Comparison of ENCODE assay signal across 13 cellular contexts in the genomic region with DNA sequence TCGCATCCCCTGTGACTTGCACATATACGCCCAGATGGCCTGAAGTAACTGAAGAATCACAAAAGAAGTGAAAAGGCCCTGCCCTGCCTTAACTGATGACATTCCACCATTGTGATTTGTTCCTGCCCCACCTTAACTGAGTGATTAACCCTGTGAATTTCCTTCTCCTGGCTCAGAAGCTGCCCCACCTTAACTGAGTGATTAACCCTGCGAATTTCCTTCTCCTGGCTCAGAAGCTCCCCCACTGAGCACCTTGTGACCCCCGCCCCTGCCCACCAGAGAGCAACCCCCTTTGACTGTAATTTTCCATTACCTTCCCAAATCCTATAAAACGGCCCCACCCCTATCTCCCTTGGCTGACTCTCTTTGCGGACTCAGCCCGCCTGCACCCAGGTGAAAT. TPM values are rescaled to one million over a fixed set of nuclear protein-coding genes. Genes with fewer than 3 reads are reported as not detected.
DNase-seq lines count a peak whose midpoint lies in the region; ATAC-seq and TF ChIP-seq lines count a peak whose summit lies in the region.
"Not testable (repeated sequence)": the region's sequence is repeated elsewhere in the genome, so short reads cannot be mapped to it uniquely, and the experiment has no call there.
"Had no signal": no experiment of that assay in that cellular context is flagged by ENCODE, and none has a peak within 500 bp of the region (broad histone marks: within the 10 kb centered on the region; RNA-seq: fewer than 3 reads in every experiment).

No MANE protein-coding gene starts in this region.

- intact Hi-C loops in PC-3 (cut with micrococcal nuclease) = loop anchor here (5.0 kb wide), 1 partner anchor 41 kb away; no protein-coding TSS in a partner anchor
- intact Hi-C loops in MCF 10A (cut with micrococcal nuclease); left colon (cut with DNase I, micrococcal nuclease); transverse colon (cut with DNase I; ENCODE audit: low total_unique reads): not testable (repeated sequence)

- peaks cover 13 to 16% of the 10 kb centered on the region in 2 experiments for H3K9me3 Mint-ChIP-seq in H9
- H3K9me3 Mint-ChIP-seq in MCF 10A (ENCODE audit: unreplicated experiment) = not testable (repeated sequence)

- not testable (repeated sequence) for H3K23me2 ChIP-seq in H9 (ENCODE audit: insufficient read length, low read depth, low read length, poor library complexity, severe bottlenecking)

- CTCF ChIA-PET in PC-3 (lab: Charles Lee); MCF 10A (lab: Yijun Ruan, JAX): not testable (repeated sequence)

- BruUV-seq in PC-3 (replicated peaks; lab: Mats Ljungman, UMichigan); MCF 10A (replicated peaks; lab: Mats Ljungman, UMichigan): not testable (repeated sequence)

- H3K27ac Mint-ChIP-seq in H9 (peak overlapping the region; percentile 46 to 89 (median 63); a peak in 5 of 7 replicates), MCF 10A (ENCODE audit: low read depth, unreplicated experiment) (peak overlapping the region; percentile 47)

- not testable (repeated sequence) for H2BK5ac ChIP-seq in H9 (ENCODE audit: insufficient read length, low read length)

- ATAC-seq in PC-3 = peak; percentile 78
- ATAC-seq in foreskin keratinocyte = peak; percentile 97
- ATAC-seq in left colon = peak; percentile 79

- not testable (repeated sequence) for H4K20me1 ChIP-seq in H9 (ENCODE audit: control insufficient read depth, insufficient read depth, insufficient read length); PC-3 (ENCODE audit: low read length)

- H2BK15ac ChIP-seq in H9 (ENCODE audit: low read depth, low read length) = not testable (repeated sequence)

- H2BK120ac ChIP-seq in H9 (ENCODE audit: low read depth, low read length, poor library complexity, severe bottlenecking) = not testable (repeated sequence)

- H3K4me3 ChIP-seq in PC-3 (ENCODE audit: low read length); epithelial cell of esophagus (ENCODE audit: low read length); transverse colon: not testable (repeated sequence)

- not testable (repeated sequence) for H3K27me3 Mint-ChIP-seq in H9 (ENCODE audit: low read depth); MCF 10A (ENCODE audit: insufficient read depth, unreplicated experiment)

- not testable (repeated sequence) for H3K4me2 ChIP-seq in H9 (ENCODE audit: insufficient read depth, insufficient read length, low read length); PC-3 (ENCODE audit: low read length)

- not testable (repeated sequence) for H3T11ph ChIP-seq in H9 (ENCODE audit: low read length)

- peak overlapping the region; percentile 90 for H3K27ac ChIP-seq in H9 (ENCODE audit: insufficient read length, low read depth, low read length)
- H3K27ac ChIP-seq in PC-3 (ENCODE audit: low read length) = 0 out of 2 replicates have a peak overlapping the region, but pooled peaks have one; percentile 33
- H3K27ac ChIP-seq in foreskin keratinocyte = peak overlapping the region; percentile 100
- peak overlapping the region; percentile 46 to 77 (median 58) for H3K27ac ChIP-seq in transverse colon

- H3K18ac ChIP-seq in H9 (ENCODE audit: insufficient read length, low read depth, low read length) = not testable (repeated sequence)

- not testable (repeated sequence) for H3K23ac ChIP-seq in H9 (ENCODE audit: insufficient read length, low read depth, low read length)

- not testable (repeated sequence) for H4K5ac ChIP-seq in H9 (ENCODE audit: insufficient read length, low read depth, low read length)

- not testable (repeated sequence) for H3K9me3 ChIP-seq in H9 (ENCODE audit: control insufficient read depth, low read depth, low read length); PC-3 (ENCODE audit: low read length); transverse colon

- H3K9me2 ChIP-seq in PC-3 (replicated peaks; ENCODE audit: low read length) = not testable (repeated sequence)

- H3F3A ChIP-seq in PC-3 (ENCODE audit: low read length, unreplicated experiment) = not testable (repeated sequence)

- H4K8ac ChIP-seq in H9 (replicated peaks; ENCODE audit: insufficient read length, low read depth, low read length) = not testable (repeated sequence)

- not testable (repeated sequence) for H2AFZ ChIP-seq in H9 (ENCODE audit: low read length); PC-3 (ENCODE audit: low read length)

- in situ Hi-C loops in transverse colon (cut with MboI; ENCODE audit: low pct_ligation_motif_present in 1 of 4, low pct_unique_long_range_greater_than_20kb in 1 of 4, low sequenced_read_pairs in 3 of 4) = not testable (repeated sequence)

- no CpG with 5 or more reads among the region's 7 CpGs for WGBS in H9 (ENCODE audit: extremely low coverage, insufficient read length, low lambda C conversion rate)
- WGBS in transverse colon (ENCODE audit: low coverage in 1 of 2), 2 donors = 53% methylated on average over 7 of the region's 7 CpGs; no CpG with 5 or more reads in 1 of the 2 donors

- H3K79me1 ChIP-seq in H9 (ENCODE audit: insufficient read depth, low read depth, low read length, poor library complexity, severe bottlenecking) = not testable (repeated sequence)

- not testable (repeated sequence) for H4K91ac ChIP-seq in H9 (ENCODE audit: insufficient read length, low read depth, low read length)

- not testable (repeated sequence) for TF ChIP-seq EP300 in transverse colon (IDR thresholded peaks at IDR 0.05; ENCODE audit: low read depth)

- peaks cover 5 to 18% (median 13%) of the 10 kb centered on the region in 3 experiments for H3K36me3 Mint-ChIP-seq in H9 (ENCODE audit: insufficient read depth in 1 of 3, low read depth in 3 of 3)
- peaks cover 15% of the 10 kb centered on the region for H3K36me3 Mint-ChIP-seq in MCF 10A (ENCODE audit: insufficient read depth, unreplicated experiment)

- H3K36me3 ChIP-seq in PC-3 (ENCODE audit: low read depth, low read length); transverse colon: not testable (repeated sequence)

- not testable (repeated sequence) for H2BK12ac ChIP-seq in H9 (ENCODE audit: insufficient read length, low read depth, low read length)

- not testable (repeated sequence) for H2BK20ac ChIP-seq in H9 (ENCODE audit: low read depth, low read length, poor library complexity, severe bottlenecking)

- POLR2A ChIA-PET in PC-3 (lab: Charles Lee; ENCODE audit: unreplicated experiment) = not testable (repeated sequence)
- POLR2A ChIA-PET in MCF 10A (lab: Yijun Ruan, JAX) = interaction anchor here (0.6 kb wide), 1 partner anchor 21 kb away, joined by 3 read pairs; no protein-coding TSS in a partner anchor

- H3K79me2 ChIP-seq in H9 (ENCODE audit: insufficient read depth, low read length); PC-3 (ENCODE audit: low read length): not testable (repeated sequence)

- not testable (repeated sequence) for DNase-seq in H9; MCF 10A (ENCODE audit: unreplicated experiment); left colon
- DNase-seq in PC-3 (peak; percentile 28), epithelial cell of esophagus (ENCODE audit: low read depth) (peak; percentile 54), foreskin keratinocyte (peak in 1 of 2 donors; percentile 52), transverse colon (peak; percentile 23)

- H3K4me3 Mint-ChIP-seq in H9 = peak overlapping the region in 1 of 2 experiments; percentile 57; a peak in 2 of 5 replicates
- H3K4me3 Mint-ChIP-seq in MCF 10A (ENCODE audit: unreplicated experiment) = not testable (repeated sequence)

- not testable (repeated sequence) for H3K9ac ChIP-seq in H9 (ENCODE audit: extremely low read depth, insufficient read length, low read length); PC-3 (ENCODE audit: low read length)

- H3K56ac ChIP-seq in H9 (ENCODE audit: insufficient read length, low read depth, low read length) = not testable (repeated sequence)

- not testable (repeated sequence) for H3K27me3 ChIP-seq in H9 (ENCODE audit: insufficient read depth, low read length); PC-3 (ENCODE audit: low read length); foreskin keratinocyte; transverse colon

- not testable (repeated sequence) for TF ChIP-seq POLR2A in transverse colon (IDR thresholded peaks at IDR 0.05)

- not testable (repeated sequence) for H2AK5ac ChIP-seq in H9 (ENCODE audit: insufficient read length, low read length)

- not testable (repeated sequence) for TF ChIP-seq CTCF in H9 (conservative IDR thresholded peaks at IDR 0.05); PC-3 (conservative IDR thresholded peaks at IDR 0.05; ENCODE audit: low read depth, low read length); MCF 10A (IDR thresholded peaks at IDR 0.05; ENCODE audit: unreplicated experiment); epithelial cell of esophagus (IDR thresholded peaks at IDR 0.05; ENCODE audit: insufficient read depth, low read depth, low read length, missing control alignments); foreskin keratinocyte (conservative IDR thresholded peaks at IDR 0.05); transverse colon (IDR thresholded peaks at IDR 0.05)

- not testable (repeated sequence) for H3K4ac ChIP-seq in H9 (ENCODE audit: low read depth, low read length)

- H3K4me1 Mint-ChIP-seq in H9 = peaks cover 54 to 61% of the 10 kb centered on the region in 2 experiments
- peaks cover 12% of the 10 kb centered on the region for H3K4me1 Mint-ChIP-seq in MCF 10A (ENCODE audit: insufficient read depth, unreplicated experiment)

- not testable (repeated sequence) for H3K14ac ChIP-seq in H9 (ENCODE audit: insufficient read depth, low read length)

- peaks cover 14% of the 10 kb centered on the region; the same call in 1 of the 2 replicates for H3K4me1 ChIP-seq in H9 (ENCODE audit: insufficient read depth, low read length)
- not testable (repeated sequence) for H3K4me1 ChIP-seq in PC-3 (ENCODE audit: insufficient read depth, low read length); transverse colon
- H3K4me1 ChIP-seq in foreskin keratinocyte = peaks cover 16% of the 10 kb centered on the region

RNA-seq across cellular contexts. Expression of a gene that starts 24.6 kb away (rescaled TPM):
- total RNA-seq in H9 (2021) (42.4 and 51.0 TPM in 2 replicates), PC-3 (2014; rRNA removed) (not detected in 2 replicates), MCF 10A (2022) (not detected in 2 replicates), foreskin keratinocyte (not detected in 2 replicates), left colon (10 to 100 TPM in 1 of 2 donors, 1 to 10 TPM in 1; 3.9 to 12.7 TPM), transverse colon (1 to 10 TPM in 2 of 4 donors, under 1 TPM in 1, not detected in 1; 0.32 to 7.9 (median 2.5) TPM)
- not detected in 2 replicates for polyA plus RNA-seq in foreskin keratinocyte
- total RNA-seq: CD8-positive, alpha-beta memory T cell; GM23248; HepG2; HT1080 had no signal
- polyA plus RNA-seq: CD4-positive, CD25-positive, alpha-beta regulatory T cell; CD8-positive, alpha-beta memory T cell; HepG2; IgD-negative memory B cell had no signal

RNA-seq across cellular contexts. Expression of a gene that starts 47.9 kb away (rescaled TPM):
- 53.8 and 55.1 TPM in 2 replicates for total RNA-seq in H9 (2021)
- 163 and 174 TPM in 2 replicates for total RNA-seq in PC-3 (2014; rRNA removed)
- total RNA-seq in MCF 10A (2022) = 75.4 and 87.3 TPM in 2 replicates
- 238 and 327 TPM in 2 replicates for total RNA-seq in foreskin keratinocyte
- polyA plus RNA-seq in foreskin keratinocyte = 115 and 162 TPM in 2 replicates
- total RNA-seq in left colon = 10 to 100 TPM; 32.9 to 55.6 TPM
- 10 to 100 TPM; 10.8 to 51.8 (median 26.0) TPM for total RNA-seq in transverse colon
- polyA plus RNA-seq: CD8-positive, alpha-beta memory T cell had no signal

Comparison
In these comparisons a context has a peak if more than half of its experiments do, and no peak if none do; other contexts are left out.
1. H3K27ac ChIP-seq: peak in every context shown above with its lines; median percentile 100 in foreskin keratinocyte; 90 in H9; 58 in transverse colon; 33 in PC-3.